2 cellular contexts compared by ENCODE assay signal in the genomic region with DNA sequence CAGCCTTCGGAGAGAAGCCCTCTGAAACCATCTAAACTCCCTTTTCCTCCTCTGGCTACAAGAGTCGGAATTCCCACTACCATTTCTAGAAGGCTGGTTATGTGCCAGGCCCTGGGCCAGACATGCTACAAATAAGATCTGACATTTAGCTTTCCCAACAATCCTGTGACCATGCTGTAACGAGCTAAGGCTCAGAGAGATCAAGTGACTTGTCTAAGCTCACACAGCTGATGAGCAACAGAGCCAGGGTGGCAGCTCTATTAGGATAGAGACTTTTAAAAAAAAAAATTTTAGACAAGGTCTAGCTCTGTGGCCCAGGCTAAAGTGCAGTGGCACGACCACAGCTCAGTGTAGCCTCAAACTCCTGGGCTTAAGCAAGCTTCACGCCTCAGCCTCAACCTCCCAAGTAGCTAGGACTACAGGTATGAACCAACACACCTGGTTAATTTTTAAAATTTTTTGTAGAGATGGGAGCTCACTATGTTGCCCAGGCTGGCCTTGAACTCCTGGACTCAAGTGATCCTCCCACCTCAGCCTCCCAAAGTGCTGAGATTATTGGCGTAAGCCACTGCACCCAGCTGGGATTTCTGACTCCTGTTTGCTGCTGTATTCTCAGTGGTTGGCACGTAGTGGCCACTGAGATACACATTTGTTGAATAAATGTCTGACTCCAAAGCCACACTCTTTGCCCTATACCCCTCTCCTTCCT.
TF ChIP-seq lines count a peak whose summit lies in the region.

No MANE protein-coding gene starts in this region.

TF ChIP-seq in IMR-90, 13 proteins besides CTCF, POLR2A, EP300 and RAD21:
- TF ChIP-seq MAFK (IDR thresholded peaks at IDR 0.05; ENCODE audit: low read depth, low read length) (no peak), RCOR1 (IDR thresholded peaks at IDR 0.05; ENCODE audit: insufficient replicate concordance, low read length) (no peak), MXI1 (IDR thresholded peaks at IDR 0.05; ENCODE audit: borderline replicate concordance, low read depth, low read length) (no peak), CHD1 (IDR thresholded peaks at IDR 0.05; ENCODE audit: low read depth, low read length) (no peak), BHLHE40 (IDR thresholded peaks at IDR 0.05; ENCODE audit: low read depth, low read length) (no peak), RFX5 (IDR thresholded peaks at IDR 0.05; ENCODE audit: low read depth, low read length) (no peak), MAZ (IDR thresholded peaks at IDR 0.05; ENCODE audit: borderline replicate concordance, low read depth, low read length) (no peak), FOS (IDR thresholded peaks at IDR 0.05; ENCODE audit: low read depth, low read length) (no peak), CEBPB (IDR thresholded peaks at IDR 0.05; ENCODE audit: low read depth, low read length) (no peak)
- TF ChIP-seq, protein P1, sequence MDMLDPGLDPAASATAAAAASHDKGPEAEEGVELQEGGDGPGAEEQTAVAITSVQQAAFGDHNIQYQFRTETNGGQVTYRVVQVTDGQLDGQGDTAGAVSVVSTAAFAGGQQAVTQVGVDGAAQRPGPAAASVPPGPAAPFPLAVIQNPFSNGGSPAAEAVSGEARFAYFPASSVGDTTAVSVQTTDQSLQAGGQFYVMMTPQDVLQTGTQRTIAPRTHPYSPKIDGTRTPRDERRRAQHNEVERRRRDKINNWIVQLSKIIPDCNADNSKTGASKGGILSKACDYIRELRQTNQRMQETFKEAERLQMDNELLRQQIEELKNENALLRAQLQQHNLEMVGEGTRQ (IDR thresholded peaks at IDR 0.05; ENCODE audit: low read depth, low read length), result no peak
- TF ChIP-seq, protein P2, sequence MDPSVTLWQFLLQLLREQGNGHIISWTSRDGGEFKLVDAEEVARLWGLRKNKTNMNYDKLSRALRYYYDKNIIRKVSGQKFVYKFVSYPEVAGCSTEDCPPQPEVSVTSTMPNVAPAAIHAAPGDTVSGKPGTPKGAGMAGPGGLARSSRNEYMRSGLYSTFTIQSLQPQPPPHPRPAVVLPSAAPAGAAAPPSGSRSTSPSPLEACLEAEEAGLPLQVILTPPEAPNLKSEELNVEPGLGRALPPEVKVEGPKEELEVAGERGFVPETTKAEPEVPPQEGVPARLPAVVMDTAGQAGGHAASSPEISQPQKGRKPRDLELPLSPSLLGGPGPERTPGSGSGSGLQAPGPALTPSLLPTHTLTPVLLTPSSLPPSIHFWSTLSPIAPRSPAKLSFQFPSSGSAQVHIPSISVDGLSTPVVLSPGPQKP (IDR thresholded peaks at IDR 0.05; ENCODE audit: borderline replicate concordance, low read depth, low read length), result no peak

TF ChIP-seq in K562, 482 proteins besides CTCF, POLR2A, EP300 and RAD21:
- TF ChIP-seq FOXO4 (CRISPR knock-in tag; IDR thresholded peaks at IDR 0.05) (no peak), ZFP30 (CRISPR knock-in tag; IDR thresholded peaks at IDR 0.05; ENCODE audit: borderline replicate concordance) (no peak), RBM25 (IDR thresholded peaks at IDR 0.05; ENCODE audit: low read depth, low read length, severe bottlenecking) (peak; percentile 62), ZNF407 (IDR thresholded peaks at IDR 0.05; ENCODE audit: low read depth) (no peak), DIDO1 (tag; IDR thresholded peaks at IDR 0.05; ENCODE audit: low read depth) (no peak), ZFP36 (IDR thresholded peaks at IDR 0.05; ENCODE audit: low read depth, low read length, partially characterized antibody) (peak; percentile 62), ZNF696 (CRISPR knock-in tag; conservative IDR thresholded peaks at IDR 0.05) (no peak), BCOR (IDR thresholded peaks at IDR 0.05) (0 out of 2 replicates have a peak, but pooled peaks have one; percentile 19), FUS (optimal IDR thresholded peaks at IDR 0.05; ENCODE audit: low read depth, low read length) (no peak), TCF7 (IDR thresholded peaks at IDR 0.05; ENCODE audit: borderline replicate concordance) (no peak), PTBP1 (IDR thresholded peaks at IDR 0.05; ENCODE audit: low read depth, low read length) (0 out of 2 replicates have a peak, but pooled peaks have one; percentile 30)
